ENCODE assay signal across 8 cellular contexts in the genomic region with DNA sequence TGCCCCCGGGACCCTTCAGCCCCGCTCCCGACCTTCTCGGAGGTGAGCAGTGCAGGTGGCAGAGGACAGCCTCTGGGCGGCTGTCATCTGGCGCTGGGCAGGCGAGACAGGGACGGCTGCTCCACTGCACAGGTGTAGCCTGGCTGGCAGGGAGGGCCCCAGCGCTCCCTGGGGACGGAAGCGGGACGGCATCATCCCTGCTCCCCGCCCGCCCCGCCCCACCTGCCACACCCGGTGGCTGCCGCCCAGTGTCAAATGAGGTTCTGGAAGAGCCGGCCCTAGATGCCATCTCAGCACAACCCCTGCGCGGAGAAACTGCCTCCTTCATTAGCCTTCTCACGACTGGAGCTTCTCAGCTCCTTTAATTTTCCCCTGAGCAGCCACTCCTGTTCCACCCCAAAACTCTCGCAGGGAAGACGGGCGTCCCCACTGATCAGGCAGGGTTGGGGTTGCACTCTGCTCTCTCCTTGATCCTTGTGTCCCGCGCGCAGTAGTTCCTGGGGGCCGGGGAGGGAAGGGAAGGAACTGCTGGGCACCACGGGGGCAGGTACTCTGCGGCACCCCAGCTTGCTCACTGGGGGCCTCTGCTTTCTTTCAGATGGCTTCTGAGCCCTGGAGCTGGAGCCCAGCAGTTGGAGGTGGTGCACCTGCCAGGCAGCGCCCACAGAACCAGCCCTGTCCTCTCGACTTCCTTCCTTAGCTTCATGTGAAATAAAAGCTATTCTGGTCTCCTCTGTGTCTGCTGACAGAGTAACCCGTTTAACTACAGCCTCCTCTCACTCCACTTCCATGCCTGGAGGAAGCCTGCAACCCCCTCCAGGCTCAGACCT. TPM values are rescaled to one million over a fixed set of nuclear protein-coding genes. Genes with fewer than 3 reads are reported as not detected.
A peak's percentile ranks its signal among the peaks of the same experiment; 100 is the strongest.
DNase-seq lines count a peak whose midpoint lies in the region; ATAC-seq and TF ChIP-seq lines count a peak whose summit lies in the region.

No MANE protein-coding gene starts in this region.

- H3K9me3 Mint-ChIP-seq in activated naive CD8-positive, alpha-beta T cell (ENCODE audit: low read depth): no peaks in the 10 kb centered on the region
- no peaks in the 10 kb centered on the region for H3K9me3 Mint-ChIP-seq in memory B cell

- peak; percentile 49 for ATAC-seq in HG03066 (IDR thresholded peaks at IDR 0.05; ENCODE audit: low read depth, unreplicated experiment)
- peak; percentile 60 for ATAC-seq in memory B cell (ENCODE audit: low read depth)
- no peak for ATAC-seq in HG03439 (IDR thresholded peaks at IDR 0.05; ENCODE audit: unreplicated experiment)

- no peaks in the 10 kb centered on the region for H3K27me3 Mint-ChIP-seq in activated naive CD8-positive, alpha-beta T cell
- peaks cover 13% of the 10 kb centered on the region for H3K27me3 Mint-ChIP-seq in memory B cell

- peak overlapping the region; percentile 79 for H3K27ac Mint-ChIP-seq in activated naive CD8-positive, alpha-beta T cell
- H3K27ac Mint-ChIP-seq in memory B cell: peak overlapping the region; percentile 73

- peaks cover 6% of the 10 kb centered on the region for H3K36me3 Mint-ChIP-seq in activated naive CD8-positive, alpha-beta T cell
- H3K36me3 Mint-ChIP-seq in memory B cell: peaks cover 5% of the 10 kb centered on the region

- H3K27me3 ChIP-seq in OCI-LY1 (ENCODE audit: insufficient read depth, low read length): no peaks in the 10 kb centered on the region
- no peaks in the 10 kb centered on the region for H3K27me3 ChIP-seq in vagina

- peaks cover 7% of the 10 kb centered on the region for H3K36me3 ChIP-seq in OCI-LY1 (ENCODE audit: insufficient read depth, low read length)
- no peaks in the 10 kb centered on the region for H3K36me3 ChIP-seq in vagina

- no peaks in the 10 kb centered on the region for H3F3A ChIP-seq in OCI-LY1 (ENCODE audit: insufficient read depth, low read length)

- intact Hi-C loops in vagina (cut with DNase I): loop anchor here (5.0 kb wide), 2 partner anchors 58 to 78 kb away; no protein-coding TSS in a partner anchor

- H3K4me1 Mint-ChIP-seq in activated naive CD8-positive, alpha-beta T cell (ENCODE audit: low read depth): peaks cover 17% of the 10 kb centered on the region
- H3K4me1 Mint-ChIP-seq in memory B cell: peaks cover 11% of the 10 kb centered on the region

- no peaks in the 10 kb centered on the region for H3K9me2 ChIP-seq in OCI-LY1 (ENCODE audit: low read depth, low read length)

- peak overlapping the region; percentile 45; the same call in 1 of the 2 replicates for H3K4me2 ChIP-seq in OCI-LY1 (ENCODE audit: low read length)

- H4K20me1 ChIP-seq in OCI-LY1 (ENCODE audit: insufficient read depth, low read length): no peaks in the 10 kb centered on the region; the same call in 1 of the 2 replicates

- H3K4me1 ChIP-seq in OCI-LY1 (ENCODE audit: insufficient read depth, low read length, severe bottlenecking) (peaks cover 5% of the 10 kb centered on the region), vagina (peaks cover 18% of the 10 kb centered on the region)

- H3K9ac ChIP-seq in OCI-LY1 (ENCODE audit: low read length): no peak overlapping the region

- no peak overlapping the region for H3K4me3 ChIP-seq in OCI-LY1 (ENCODE audit: low read depth, low read length, poor library complexity, severe bottlenecking)
- H3K4me3 ChIP-seq in vagina: peak overlapping the region in 1 of 2 donors; percentile 19

- H3K27ac ChIP-seq in OCI-LY1 (ENCODE audit: low read depth, low read length, poor library complexity, severe bottlenecking) (no peak overlapping the region), vagina (peak overlapping the region; percentile 82)

- TF ChIP-seq POLR2A in vagina (IDR thresholded peaks at IDR 0.05): no peak

- peak overlapping the region; percentile 81 for H3K4me3 Mint-ChIP-seq in activated naive CD8-positive, alpha-beta T cell
- H3K4me3 Mint-ChIP-seq in memory B cell: peak overlapping the region; percentile 73

- TF ChIP-seq CTCF in OCI-LY1 (IDR thresholded peaks at IDR 0.05; ENCODE audit: low read length) (no peak), vagina (IDR thresholded peaks at IDR 0.05) (no peak)

- H2AFZ ChIP-seq in OCI-LY1 (ENCODE audit: low read length): no peak overlapping the region

- DNase-seq in NCI-H2029 (lab: John Stamatoyannopoulos, UW) (peak; percentile 33), NCI-H2029 treated with DMSO at 0.1 percent for 48 hours (lab: John Stamatoyannopoulos, UW) (no peak), memory B cell (ENCODE audit: low spot score in 2 of 2) (peak; percentile 19), vagina (ENCODE audit: extremely low spot score in 2 of 2) (peak; percentile 85 to 91)

- no peaks in the 10 kb centered on the region for H3K79me2 ChIP-seq in OCI-LY1 (ENCODE audit: insufficient read depth, low read length)

- no peaks in the 10 kb centered on the region for H3K9me3 ChIP-seq in OCI-LY1 (ENCODE audit: low read length)
- H3K9me3 ChIP-seq in vagina: no peaks in the 10 kb centered on the region

RNA-seq across cellular contexts. Expression of a gene that starts 12.0 kb away (rescaled TPM):
- total RNA-seq in vagina: 61.4 TPM
